Comparison of ENCODE assay signal across 8 cellular contexts in the genomic region with DNA sequence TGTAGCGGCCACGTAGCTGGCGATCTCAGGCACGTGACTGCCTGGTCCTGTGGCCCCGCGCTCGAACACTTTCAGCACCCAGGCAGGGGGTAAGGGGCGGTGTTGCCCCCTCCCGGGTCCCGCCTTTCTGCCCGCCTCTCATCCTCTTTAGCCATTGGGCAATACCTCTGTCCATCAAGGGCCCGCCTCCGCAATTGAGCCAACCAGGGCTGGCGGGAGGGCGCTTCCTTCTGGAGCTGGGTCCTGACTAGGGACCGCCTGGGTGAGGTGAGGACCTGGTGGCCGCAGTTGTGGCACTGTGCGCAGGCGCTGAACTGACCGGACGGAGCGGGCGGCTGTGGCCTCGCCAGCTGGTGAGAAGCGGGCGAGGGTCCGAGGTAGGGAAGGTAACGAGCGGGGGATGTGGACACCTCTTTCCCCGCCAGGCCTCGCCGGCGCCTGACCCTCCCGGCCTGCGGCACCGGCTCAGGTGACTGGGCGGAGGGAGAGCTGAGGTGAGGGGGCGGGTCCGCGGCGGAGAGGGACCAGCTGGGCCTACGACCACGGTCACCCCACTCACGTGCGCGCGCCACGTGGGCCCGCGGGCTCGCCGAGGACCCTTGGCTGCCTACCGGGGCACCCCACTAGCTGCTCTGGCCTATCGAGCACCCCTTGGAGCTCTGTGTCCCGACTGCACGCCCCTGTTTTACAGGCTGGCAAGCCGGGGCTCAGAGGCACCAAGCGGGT. TPM values are rescaled to one million over a fixed set of nuclear protein-coding genes. Genes with fewer than 3 reads are reported as not detected.
A peak's percentile ranks its signal among the peaks of the same experiment; 100 is the strongest.
DNase-seq lines count a peak whose midpoint lies in the region; ATAC-seq, FAIRE-seq and TF ChIP-seq lines count a peak whose summit lies in the region.

A gene with protein sequence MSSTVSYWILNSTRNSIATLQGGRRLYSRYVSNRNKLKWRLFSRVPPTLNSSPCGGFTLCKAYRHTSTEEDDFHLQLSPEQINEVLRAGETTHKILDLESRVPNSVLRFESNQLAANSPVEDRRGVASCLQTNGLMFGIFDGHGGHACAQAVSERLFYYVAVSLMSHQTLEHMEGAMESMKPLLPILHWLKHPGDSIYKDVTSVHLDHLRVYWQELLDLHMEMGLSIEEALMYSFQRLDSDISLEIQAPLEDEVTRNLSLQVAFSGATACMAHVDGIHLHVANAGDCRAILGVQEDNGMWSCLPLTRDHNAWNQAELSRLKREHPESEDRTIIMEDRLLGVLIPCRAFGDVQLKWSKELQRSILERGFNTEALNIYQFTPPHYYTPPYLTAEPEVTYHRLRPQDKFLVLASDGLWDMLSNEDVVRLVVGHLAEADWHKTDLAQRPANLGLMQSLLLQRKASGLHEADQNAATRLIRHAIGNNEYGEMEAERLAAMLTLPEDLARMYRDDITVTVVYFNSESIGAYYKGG (plus strand): TSS at position 228 of the 726 bp plus-strand sequence. CDS start 3,770 bp downstream, outside the sequence.

- peak within 1 kb of the TSS; percentile 78 for H2BK5ac ChIP-seq in trophoblast cell (ENCODE audit: low read depth, low read length, poor library complexity)

- peak; percentile 95 for FAIRE-seq in GM12891 (lab: Jason Lieb, UNC)

- H4K91ac ChIP-seq in trophoblast cell (ENCODE audit: low read depth, low read length) = peak within 1 kb of the TSS; percentile 56

- peak within 1 kb of the TSS; percentile 2 for H4K12ac ChIP-seq in trophoblast cell (ENCODE audit: low read depth, low read length)

- peak within 1 kb of the TSS; percentile 88 for H4K8ac ChIP-seq in trophoblast cell (ENCODE audit: low read depth, low read length)

- H3K4me3 ChIP-seq in adipocyte (ENCODE audit: low read length) (peak within 1 kb of the TSS; percentile 97), trophoblast cell (ENCODE audit: low read depth, low read length) (peak within 1 kb of the TSS; percentile 90), tibial nerve (peak within 1 kb of the TSS; percentile 77 to 98 (median 86))

- peak in 1 of 5 experiments; percentile 28 for TF ChIP-seq CTCF in tibial nerve (IDR thresholded peaks at IDR 0.05)

- H3K23ac ChIP-seq in trophoblast cell (ENCODE audit: low read length) = no peak within 1 kb of the TSS

- H3K4ac ChIP-seq in trophoblast cell (ENCODE audit: low read depth, low read length) = peak within 1 kb of the TSS; percentile 71

- ATAC-seq in HG02759 (IDR thresholded peaks at IDR 0.05; ENCODE audit: unreplicated experiment) = peak; percentile 96

- H3K18ac ChIP-seq in trophoblast cell (ENCODE audit: low read length) = peak within 1 kb of the TSS; percentile 82

- H3K14ac ChIP-seq in trophoblast cell (ENCODE audit: low read length) = peak within 1 kb of the TSS; percentile 50

- H3K79me1 ChIP-seq in trophoblast cell (ENCODE audit: low read length) = peaks cover 10% of the 10 kb centered on the region

- WGBS in trophoblast cell (ENCODE audit: extremely low coverage, insufficient coverage, insufficient read length) = no CpG with 5 or more reads among the region's 58 CpGs
- 0% methylated on average over 23 to 54 of the region's 58 CpGs for WGBS in tibial nerve, 2 donors

- H3K36me3 ChIP-seq in adipocyte (ENCODE audit: control insufficient read depth, insufficient read depth, low read length, severe bottlenecking) (peaks cover 15% of the 10 kb centered on the region), trophoblast cell (ENCODE audit: control insufficient read depth in 1 of 2, insufficient read depth in 2 of 2, low read length in 2 of 2) (peaks cover 11 to 13% of the 10 kb centered on the region in 2 experiments), tibial nerve (peaks cover 0 to 15% (median 0%) of the 10 kb centered on the region in 3 donors)

- H3K4me2 ChIP-seq in trophoblast cell (ENCODE audit: low read length) = peak within 1 kb of the TSS; percentile 89

- H2AK5ac ChIP-seq in trophoblast cell (ENCODE audit: low read length) = peak within 1 kb of the TSS; percentile 18

- no peaks in the 10 kb centered on the region for H3K27me3 ChIP-seq in adipocyte (replicated peaks; ENCODE audit: control insufficient read depth, insufficient read depth, low read length)
- H3K27me3 ChIP-seq in trophoblast cell (ENCODE audit: insufficient read depth, low read length) = no peaks in the 10 kb centered on the region
- H3K27me3 ChIP-seq in tibial nerve = no peaks in the 10 kb centered on the region

- H3K4me1 ChIP-seq in adipocyte (ENCODE audit: control insufficient read depth, insufficient read depth, low read length) (peaks cover 27% of the 10 kb centered on the region), trophoblast cell (ENCODE audit: control insufficient read depth in 1 of 2, insufficient read depth in 2 of 2, low read length in 2 of 2) (peaks cover 12% of the 10 kb centered on the region in 2 experiments), tibial nerve (peaks cover 0 to 33% (median 11%) of the 10 kb centered on the region in 4 donors)

- H3K79me2 ChIP-seq in trophoblast cell (ENCODE audit: control insufficient read depth, insufficient read depth, low read length, poor library complexity) = peaks cover 5% of the 10 kb centered on the region

- H2BK120ac ChIP-seq in trophoblast cell (ENCODE audit: insufficient read depth, low read length, poor library complexity) = peak within 1 kb of the TSS; percentile 76

- intact Hi-C loops in cardiac septum (cut with DNase I) = no loop called here

- H2BK12ac ChIP-seq in trophoblast cell (ENCODE audit: low read length) = no peak within 1 kb of the TSS

- H3K27ac ChIP-seq in trophoblast cell (ENCODE audit: low read depth, low read length) (peak within 1 kb of the TSS; percentile 46), tibial nerve (peak within 1 kb of the TSS; percentile 74 to 88 (median 86))

- peak; percentile 84 for DNase-seq in GM12891 (ENCODE audit: insufficient read length, low spot score)
- DNase-seq in NCI-H128 (lab: John Stamatoyannopoulos, UW; ENCODE audit: unreplicated experiment) = peak; percentile 80
- peak; percentile 85 for DNase-seq in T follicular helper cell (ENCODE audit: low read depth)
- DNase-seq in adipocyte (ENCODE audit: low read depth) = peak; percentile 98
- peak; percentile 98 for DNase-seq in cardiac septum (ENCODE audit: low spot score)
- DNase-seq in trophoblast cell = peak; percentile 92 to 97
- peak; percentile 93 to 97 for DNase-seq in tibial nerve (ENCODE audit: low spot score in 2 of 2)

- TF ChIP-seq POLR2A in GM12891 (IDR thresholded peaks at IDR 0.05; ENCODE audit: low read depth, low read length) (peak; percentile 45; the same call in 1 of the 2 replicates), tibial nerve (IDR thresholded peaks at IDR 0.05) (peak; percentile 37 to 79)

- H3K9ac ChIP-seq in adipocyte (ENCODE audit: low read length) = peak within 1 kb of the TSS; percentile 97
- H3K9ac ChIP-seq in trophoblast cell (ENCODE audit: low read length) = peak within 1 kb of the TSS; percentile 84

- TF ChIP-seq EP300 in tibial nerve (IDR thresholded peaks at IDR 0.05) = peak; percentile 46 to 92

- H2AFZ ChIP-seq in trophoblast cell (ENCODE audit: insufficient read depth, low read length, poor library complexity) = peak within 1 kb of the TSS; percentile 87

- H3K9me3 ChIP-seq in adipocyte (ENCODE audit: control insufficient read depth, low read length) = no peaks in the 10 kb centered on the region
- H3K9me3 ChIP-seq in trophoblast cell (ENCODE audit: insufficient read depth, low read depth, low read length) = no peaks in the 10 kb centered on the region
- H3K9me3 ChIP-seq in tibial nerve = no peaks in the 10 kb centered on the region

TF ChIP-seq in GM12891, 5 proteins besides CTCF, POLR2A, EP300 and RAD21:
- 0 out of 2 replicates have a peak, but pooled peaks have one; percentile 2 for TF ChIP-seq SPI1 (IDR thresholded peaks at IDR 0.05; ENCODE audit: low read depth, low read length)
- TF ChIP-seq POLR2AphosphoS5 (IDR thresholded peaks at IDR 0.05; ENCODE audit: low read depth, low read length) = no peak; the same call in 1 of the 2 replicates

RNA-seq across cellular contexts. Expression of the gene that starts here (rescaled TPM):
- polyA plus RNA-seq in GM12891 (2012; ENCODE audit: low read depth, missing spikeins) = 1.7 TPM
- 2.7 TPM for total RNA-seq in cardiac septum
- 4.9 and 5.0 TPM in 2 replicates for polyA plus RNA-seq in trophoblast cell (2013)
- total RNA-seq in tibial nerve = 10 to 100 TPM; 12.3 to 29.9 (median 15.5) TPM

Comparison
In these comparisons a context has a peak if more than half of its experiments do, and no peak if none do; other contexts are left out.
1. Peak in every context shown above with its lines: DNase-seq, ATAC-seq, H3K4me3 ChIP-seq and H3K27ac ChIP-seq.